Comparison of ENCODE assay signal across 25 cellular contexts in genomic region chr9:70303268-70303667, GRCh38.
"Had no signal": no experiment of that assay in that cellular context is flagged by ENCODE, and none has a peak within 500 bp of the region (broad histone marks: within the 10 kb centered on the region; RNA-seq: fewer than 3 reads in every experiment).

No MANE protein-coding gene starts in this region.

- H3K4me3 ChIP-seq: skin epidermis, tibial nerve, uterus had no signal

- H3K36me3 ChIP-seq: uterus had no signal

- ATAC-seq: activated T-cell treated with anti-CD3 and anti-CD28 coated beads, Interleukin-2, amount 50 U/mL, for 72 hours; effector memory CD8-positive, alpha-beta T cell; left ventricle myocardium superior had no signal

- FAIRE-seq: TTC549 had no signal

- H3K27me3 ChIP-seq: brain microvascular endothelial cell, tibial nerve, uterus had no signal

- H3K27ac ChIP-seq: brain microvascular endothelial cell, skin epidermis, tibial nerve, uterus had no signal

- H3K9me3 ChIP-seq: tibial nerve, uterus had no signal

- DNase-seq: activated B cell treated with CpG ODN at 0.5 μM for 24 hours; activated CD4-positive, alpha-beta T cell treated with anti-CD3 and anti-CD28 coated beads, Interleukin-2, amount 10 ng/mL, durations not matched to agents 7 days and 5 days; activated CD8-positive, alpha-beta memory T cell treated with anti-CD3 and anti-CD28 coated beads, Interleukin-2, amount 50 U/mL, for 48 hours; activated gamma-delta T cell treated with Interleukin-2 at 50 U/mL for 16 hours; activated T-cell treated with anti-CD3 and anti-CD28 coated beads, Interleukin-2, amount 50 U/mL, for 72 hours; anterior cingulate cortex; brain microvascular endothelial cell; cerebellar nuclear complex; effector memory CD8-positive, alpha-beta T cell; glutamatergic neuron; kidney glomerular epithelial cell; left ventricle myocardium superior; mesenchymal stem cell; nephron progenitor cell; occipital lobe; stimulated activated CD4-positive, alpha-beta T cell treated with anti-CD3 and anti-CD28 coated beads, Interleukin-15, amount 100 ng/mL, for 24 hours; stimulated activated CD4-positive, alpha-beta T cell treated with anti-CD3 and anti-CD28 coated beads, Interleukin-4, amount 100 ng/mL, for 4 hours; stimulated activated CD8-positive, alpha-beta memory T cell treated with anti-CD3 and anti-CD28 coated beads, Interleukin-4, amount 100 ng/mL, for 48 hours; stimulated activated naive CD4-positive, alpha-beta T cell treated with Interleukin-2 at 50 U/mL for 16 hours; substantia nigra; T-helper 2 cell; uterus had no signal

- H3K4me1 ChIP-seq: tibial nerve, uterus had no signal
